In the genomic region with DNA sequence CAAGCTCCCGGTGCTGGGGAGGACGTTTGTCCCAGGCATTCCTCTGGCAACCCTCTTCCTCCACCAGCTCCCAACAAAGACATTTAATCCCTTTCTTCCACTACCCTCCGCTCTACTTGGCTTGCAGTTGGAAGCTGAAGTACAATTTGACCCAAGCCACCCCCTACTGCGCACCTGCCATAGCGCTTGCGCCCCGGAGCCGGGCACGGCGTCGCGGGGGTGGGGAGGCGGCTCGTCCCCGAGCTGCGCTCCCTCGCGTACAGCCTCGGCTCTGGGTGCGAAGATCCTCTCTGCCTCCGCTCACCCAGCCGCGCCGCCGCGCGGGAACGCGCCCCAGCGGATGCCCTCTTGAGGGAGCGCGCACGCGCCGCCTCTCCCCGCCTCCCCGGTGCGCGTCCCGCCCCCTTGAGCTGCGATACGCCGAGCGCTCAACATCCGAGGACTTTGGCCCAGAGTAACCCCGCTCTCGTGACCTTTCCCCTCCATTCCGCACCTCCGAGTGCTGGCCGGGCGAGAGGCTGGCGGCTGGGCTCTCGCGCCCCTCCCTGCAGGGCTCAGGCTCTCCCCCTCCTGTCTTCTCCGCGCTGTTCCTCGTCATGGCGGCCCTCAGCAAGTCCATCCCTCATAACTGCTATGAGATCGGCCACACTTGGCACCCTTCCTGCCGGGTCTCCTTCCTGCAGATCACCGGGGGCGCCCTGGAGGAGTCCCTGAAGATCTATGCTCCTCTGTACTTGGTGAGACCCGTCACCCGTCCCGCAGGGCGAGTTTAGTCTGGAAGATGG, we compare ENCODE assay signal across 8 cellular contexts. TPM values are rescaled to one million over a fixed set of nuclear protein-coding genes. Genes with fewer than 3 reads are reported as not detected.
A peak's percentile ranks its signal among the peaks of the same experiment; 100 is the strongest.
DNase-seq lines count a peak whose midpoint lies in the region; ATAC-seq and TF ChIP-seq lines count a peak whose summit lies in the region.

TMEM135 (plus strand) TSS at position 485 of the 785 bp plus-strand sequence; CDS start at position 597, 112 bp downstream.

- DNase-seq in CD14-positive monocyte (ENCODE audit: low spot score) (peak; percentile 87), NCI-H748 (lab: John Stamatoyannopoulos, UW; ENCODE audit: unreplicated experiment) (peak; percentile 84), dedifferentiated amniotic fluid mesenchymal stem cell (ENCODE audit: extremely low spot score) (peak; percentile 66), left lobe of liver (ENCODE audit: low spot score) (peak; percentile 97)
- DNase-seq in activated CD4-positive, alpha-beta T cell treated with anti-CD3 and anti-CD28 coated beads, Interleukin-2, amount 50 U/mL, for 1 hour: peak; percentile 88
- peak; percentile 92 to 96 for DNase-seq in stimulated activated CD4-positive, alpha-beta T cell treated with anti-CD3 and anti-CD28 coated beads, Interleukin-2, amount 100 ng/mL, for 24 hours

- intact Hi-C loops in CD14-positive monocyte (cut with micrococcal nuclease): no loop called here

- H3K36me3 Mint-ChIP-seq in CD14-positive monocyte: peaks cover 3 to 6% of the 10 kb centered on the region in 2 donors

- TF ChIP-seq CTCF in CD14-positive monocyte (IDR thresholded peaks at IDR 0.05): no peak

- H3K4me1 Mint-ChIP-seq in CD14-positive monocyte: peaks cover 33% of the 10 kb centered on the region

- peak; percentile 99 for ATAC-seq in GM19395 (IDR thresholded peaks at IDR 0.05; ENCODE audit: unreplicated experiment)
- peak; percentile 99 for ATAC-seq in HG03558 (IDR thresholded peaks at IDR 0.05; ENCODE audit: extremely low read depth, unreplicated experiment)
- ATAC-seq in left lobe of liver: peak; percentile 95

- peak within 1 kb of the TSS; percentile 96 to 97 for H3K4me3 Mint-ChIP-seq in CD14-positive monocyte

- H3K27ac Mint-ChIP-seq in CD14-positive monocyte: peak within 1 kb of the TSS; percentile 35 to 90 (median 85)

- H3K27me3 Mint-ChIP-seq in CD14-positive monocyte (ENCODE audit: low read depth in 3 of 3): peaks cover 0 to 11% (median 2%) of the 10 kb centered on the region in 3 donors

- H3K9me3 Mint-ChIP-seq in CD14-positive monocyte: peaks cover 0 to 4% (median 0%) of the 10 kb centered on the region in 7 donors

RNA-seq across cellular contexts. Expression of gene TMEM135, which starts in this region (rescaled TPM):
- 1 to 10 TPM; 5.9 to 8.4 TPM for polyA plus RNA-seq in CD14-positive monocyte
- 18.2 TPM for total RNA-seq in left lobe of liver

Comparison
In these comparisons a context has a peak if more than half of its experiments do, and no peak if none do; other contexts are left out.
1. Peak in every context shown above with its lines: DNase-seq and ATAC-seq.